Comparison of ENCODE assay signal across 1 cellular context in the genomic region with DNA sequence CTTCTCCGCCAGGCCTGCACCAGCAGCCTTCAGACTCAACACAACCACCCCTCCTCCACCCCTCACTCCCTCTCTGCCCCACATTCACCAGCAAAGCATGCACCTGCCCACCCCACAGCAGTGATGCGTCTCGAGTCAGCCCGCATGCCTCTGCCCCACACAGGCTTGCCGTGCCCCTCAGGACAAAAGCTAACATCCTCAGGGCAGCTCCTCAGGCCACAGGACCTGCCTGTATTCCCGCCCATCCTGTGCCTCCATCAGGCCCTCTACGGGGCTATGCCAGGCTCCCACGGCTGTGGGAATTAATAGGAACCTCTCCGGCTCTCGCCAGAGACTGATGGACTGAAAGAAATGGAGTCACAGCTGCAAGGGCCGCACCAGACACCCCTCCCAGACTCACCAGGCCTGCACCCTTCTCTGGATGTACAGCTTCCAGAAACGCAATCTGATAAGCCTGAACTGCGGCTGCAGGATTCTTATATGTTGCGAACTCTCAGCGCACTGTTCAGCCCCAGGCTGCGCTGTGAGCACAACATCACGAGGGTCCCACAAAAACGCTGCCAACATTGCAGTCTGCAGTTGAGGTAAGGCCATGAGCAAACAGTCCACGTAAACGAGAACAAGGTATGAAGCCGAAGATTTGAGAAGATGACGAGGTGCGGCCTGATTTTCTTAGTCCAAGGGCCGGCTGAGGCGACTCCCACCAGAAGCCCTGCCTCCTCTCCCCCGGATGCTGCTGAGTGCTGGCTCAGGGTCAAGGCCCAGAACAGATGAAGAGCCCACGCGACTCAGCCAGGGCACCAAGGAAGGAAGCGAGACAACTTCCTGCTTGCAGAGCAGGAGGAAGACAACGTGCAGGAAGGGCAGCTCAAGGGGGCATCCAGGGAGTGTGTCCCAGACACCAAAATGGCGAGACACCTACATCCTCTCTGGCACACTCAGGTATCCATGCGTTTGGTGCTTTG.
TF ChIP-seq lines count a peak whose summit lies in the region.

No MANE protein-coding gene starts in this region.

TF ChIP-seq in H1, 55 proteins besides CTCF, POLR2A, EP300 and RAD21:
- no peak for TF ChIP-seq CBX8 (IDR thresholded peaks at IDR 0.05; ENCODE audit: borderline replicate concordance, low read depth, low read length)
- TF ChIP-seq SP1 (IDR thresholded peaks at IDR 0.05; ENCODE audit: low read depth, low read length) = no peak
- TF ChIP-seq CREB1 (IDR thresholded peaks at IDR 0.05) = no peak
- TF ChIP-seq JUN (IDR thresholded peaks at IDR 0.05; ENCODE audit: low read depth, low read length) = no peak
- no peak for TF ChIP-seq SIN3A (conservative IDR thresholded peaks at IDR 0.05 in 1 of 2, IDR thresholded peaks at IDR 0.05 in 1 of 2; ENCODE audit: low read depth in 1 of 2, low read length in 2 of 2)
- no peak for TF ChIP-seq SP2 (IDR thresholded peaks at IDR 0.05; ENCODE audit: low read length)
- no peak for TF ChIP-seq CEBPB (IDR thresholded peaks at IDR 0.05; ENCODE audit: low read depth, low read length)
- no peak for TF ChIP-seq BRCA1 (IDR thresholded peaks at IDR 0.05; ENCODE audit: low read depth, low read length)
- TF ChIP-seq TAF7 (optimal IDR thresholded peaks at IDR 0.05; ENCODE audit: borderline replicate concordance, low read depth, low read length) = no peak
